Comparison of ENCODE assay signal across 20 cellular contexts in the genomic region with DNA sequence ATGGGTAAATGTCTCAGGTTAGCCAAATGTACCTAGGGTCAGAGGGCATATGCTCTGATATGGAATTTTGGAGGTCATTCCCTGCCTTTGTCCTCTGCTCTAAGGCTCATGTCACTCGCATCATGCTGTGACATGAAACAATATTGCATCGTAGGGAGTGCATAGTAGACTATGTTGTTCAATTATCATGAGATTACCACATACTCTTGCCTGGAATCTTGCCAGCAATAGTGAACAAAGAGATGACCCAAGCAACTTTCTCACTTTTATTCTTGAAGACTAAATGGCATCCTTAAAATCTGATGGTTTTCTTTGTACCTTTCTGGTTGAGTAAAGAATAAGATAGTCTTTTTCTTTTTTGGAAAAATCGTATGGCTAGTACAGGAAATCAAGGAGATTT. TPM values are rescaled to one million over a fixed set of nuclear protein-coding genes. Genes with fewer than 3 reads are reported as not detected.
DNase-seq lines count a peak whose midpoint lies in the region; ATAC-seq and TF ChIP-seq lines count a peak whose summit lies in the region.
"Had no signal": no experiment of that assay in that cellular context is flagged by ENCODE, and none has a peak within 500 bp of the region (broad histone marks: within the 10 kb centered on the region; RNA-seq: fewer than 3 reads in every experiment).

No MANE protein-coding gene starts in this region.

- H2BK20ac ChIP-seq in IMR-90 (ENCODE audit: low read depth, low read length), result no peak overlapping the region

- no peak overlapping the region for H3K56ac ChIP-seq in IMR-90 (ENCODE audit: extremely low read depth, insufficient read depth, low read length)

- no peak overlapping the region for H3K27ac ChIP-seq in A673 (ENCODE audit: low read depth, low read length, poor library complexity, severe bottlenecking)
- H3K27ac ChIP-seq in IMR-90 (ENCODE audit: insufficient read depth, low read length), result no peak overlapping the region
- H3K27ac ChIP-seq in mesodermal cell (ENCODE audit: low read depth, low read length, severe bottlenecking), result peak overlapping the region; percentile 38
- no peak overlapping the region for H3K27ac ChIP-seq in uterus
- H3K27ac ChIP-seq: breast epithelium, SJSA1, thoracic aorta had no signal

- WGBS in IMR-90 (ENCODE audit: extremely low coverage in 2 of 2, insufficient read length in 1 of 2), 2 experiments, result no CpG with 5 or more reads among the region's 3 CpGs
- WGBS in mesodermal cell (ENCODE audit: insufficient coverage in 2 of 2), 2 experiments, result 40 to 85% methylated on average over 1 to 2 of the region's 3 CpGs

- H3K4ac ChIP-seq in IMR-90 (ENCODE audit: low read depth, low read length), result no peak overlapping the region; the same call in 1 of the 2 replicates

- DNase-seq in A673 (ENCODE audit: low spot score) (peak; percentile 24), IMR-90 (no peak), choroid plexus epithelial cell (ENCODE audit: low read depth) (peak; percentile 50), NCI-H2107 (lab: John Stamatoyannopoulos, UW) (no peak), uterus (no peak), SHP77 treated with DMSO at 0.1 percent for 48 hours (lab: John Stamatoyannopoulos, UW) (no peak)
- DNase-seq in stimulated activated CD4-positive, alpha-beta T cell treated with anti-CD3 and anti-CD28 coated beads, Interleukin-1b, Interleukin-23, amount 100 ng/mL, for 48 hours, result no peak
- DNase-seq: activated CD4-positive, CD25-positive, alpha-beta regulatory T cell; activated naive CD8-positive, alpha-beta T cell treated with anti-CD3 and anti-CD28 coated beads, Interleukin-2, amount 50 U/mL, for 24 hours; DMS79; head of caudate nucleus; NCI-H1417 treated with DMSO at 0.1 percent for 48 hours; NCI-H226; nephron progenitor cell; T-helper 2 cell had no signal

- peak overlapping the region; percentile 8; the same call in 1 of the 3 replicates for H2BK15ac ChIP-seq in IMR-90 (ENCODE audit: low read depth, low read length)

- TF ChIP-seq CTCF in A673 (conservative IDR thresholded peaks at IDR 0.05; ENCODE audit: low read depth, low read length) (no peak), IMR-90 (conservative IDR thresholded peaks at IDR 0.05; ENCODE audit: low read depth, low read length) (no peak), choroid plexus epithelial cell (conservative IDR thresholded peaks at IDR 0.05; ENCODE audit: low read depth, low read length) (no peak), uterus (IDR thresholded peaks at IDR 0.05) (no peak)

- H3K36me3 ChIP-seq in A673 (ENCODE audit: insufficient read depth, low read length, poor library complexity, severe bottlenecking) (no peaks in the 10 kb centered on the region), IMR-90 (ENCODE audit: control insufficient read depth, insufficient read depth, low read length) (no peaks in the 10 kb centered on the region), mesodermal cell (ENCODE audit: control insufficient read depth, insufficient read depth, low read length) (peaks cover 28% of the 10 kb centered on the region), uterus (no peaks in the 10 kb centered on the region)
- H3K36me3 ChIP-seq: breast epithelium, thoracic aorta had no signal

- no peak for ATAC-seq in IMR-90 (ENCODE audit: low read depth)
- ATAC-seq: activated naive CD8-positive, alpha-beta T cell treated with anti-CD3 and anti-CD28 coated beads, Interleukin-2, amount 50 U/mL, for 24 hours; HepG2 had no signal

- intact Hi-C loops in A673 (cut with micrococcal nuclease; ENCODE audit: unreplicated experiment) (no loop called here), IMR-90 (cut with micrococcal nuclease) (no loop called here), uterus (cut with DNase I; ENCODE audit: low total_unique reads) (no loop called here)

- H3K27me3 ChIP-seq in A673 (replicated peaks; ENCODE audit: insufficient read depth, low read depth, low read length, poor library complexity), result no peaks in the 10 kb centered on the region
- no peaks in the 10 kb centered on the region for H3K27me3 ChIP-seq in IMR-90 (ENCODE audit: control insufficient read depth, insufficient read depth, low read length)
- no peaks in the 10 kb centered on the region for H3K27me3 ChIP-seq in uterus
- H3K27me3 ChIP-seq: breast epithelium, SJSA1 had no signal

- dilution Hi-C loops in IMR-90 (cut with HindIII; ENCODE audit: low sequenced_read_pairs, unreplicated experiment), result no loop called here

- H3K9ac ChIP-seq in IMR-90 (ENCODE audit: low read depth, low read length), result no peak overlapping the region

- no peak overlapping the region for H3K18ac ChIP-seq in IMR-90 (ENCODE audit: low read depth, low read length)

- in situ Hi-C loops in IMR-90 (cut with MboI; ENCODE audit: low sequenced_read_pairs), result loop anchor here (25.0 kb wide), 2 partner anchors 397 to 847 kb away; a partner anchor contains a TSS

- CTCF ChIA-PET in A673 (lab: Charles Lee), result no interaction called here
- CTCF ChIA-PET in IMR-90 (lab: Yijun Ruan, JAX), result interaction anchor here (0.7 kb wide), 1 partner anchor 224 kb away, joined by 3 read pairs; no protein-coding TSS in a partner anchor

- no peak overlapping the region; the same call in 1 of the 2 replicates for H4K91ac ChIP-seq in IMR-90 (ENCODE audit: insufficient read depth, low read depth, low read length)

- no peak overlapping the region for H4K8ac ChIP-seq in IMR-90 (ENCODE audit: low read depth in 2 of 2, low read length in 2 of 2)

- no peak overlapping the region for H4K5ac ChIP-seq in IMR-90 (ENCODE audit: low read depth, low read length)

- no peak overlapping the region for H3K4me3 ChIP-seq in A673 (ENCODE audit: low read depth, low read length, poor library complexity, severe bottlenecking)
- no peak overlapping the region for H3K4me3 ChIP-seq in IMR-90 (ENCODE audit: insufficient read depth, low read depth, low read length)
- H3K4me3 ChIP-seq in choroid plexus epithelial cell (ENCODE audit: low read depth, low read length), result no peak overlapping the region
- no peak overlapping the region for H3K4me3 ChIP-seq in mesodermal cell (ENCODE audit: extremely low read depth, insufficient read depth, low read length, poor library complexity, severe bottlenecking)
- no peak overlapping the region for H3K4me3 ChIP-seq in uterus
- H3K4me3 ChIP-seq: breast epithelium, SJSA1, thoracic aorta had no signal

- peaks cover 3% of the 10 kb centered on the region for H3K4me1 ChIP-seq in A673 (ENCODE audit: insufficient read depth, low read length, poor library complexity, severe bottlenecking)
- H3K4me1 ChIP-seq in IMR-90 (ENCODE audit: control insufficient read depth, insufficient read depth, low read length), result peaks cover 4% of the 10 kb centered on the region
- H3K4me1 ChIP-seq in mesodermal cell (ENCODE audit: control insufficient read depth, insufficient read depth, low read length, poor library complexity, severe bottlenecking), result peaks cover 64% of the 10 kb centered on the region
- no peaks in the 10 kb centered on the region for H3K4me1 ChIP-seq in uterus

- no peak for TF ChIP-seq RAD21 in IMR-90 (IDR thresholded peaks at IDR 0.05; ENCODE audit: low read length)

- no peak overlapping the region for H2BK120ac ChIP-seq in IMR-90 (ENCODE audit: low read depth, low read length)

- POLR2A ChIA-PET in A673 (lab: Charles Lee; ENCODE audit: low non-redundant PET), result no interaction called here
- POLR2A ChIA-PET in IMR-90 (lab: Charles Lee; ENCODE audit: unreplicated experiment), result no interaction called here

- H3K23ac ChIP-seq in IMR-90 (ENCODE audit: low read depth, low read length), result no peak overlapping the region

- peaks cover 5% of the 10 kb centered on the region; the same call in 1 of the 2 replicates for H4K20me1 ChIP-seq in IMR-90 (ENCODE audit: insufficient read depth, low read length)

- H3K9me3 ChIP-seq in A673 (ENCODE audit: low read depth, low read length, poor library complexity, severe bottlenecking) (no peaks in the 10 kb centered on the region), IMR-90 (ENCODE audit: control insufficient read depth, insufficient read depth, low read length) (no peaks in the 10 kb centered on the region), mesodermal cell (ENCODE audit: control insufficient read depth, low read length) (no peaks in the 10 kb centered on the region), uterus (no peaks in the 10 kb centered on the region)
- H3K9me3 ChIP-seq: breast epithelium, SJSA1, thoracic aorta had no signal

- peaks cover 28 to 61% of the 10 kb centered on the region in 2 experiments for H3K79me1 ChIP-seq in IMR-90 (ENCODE audit: low read depth in 1 of 2, low read length in 2 of 2)

- no peak overlapping the region for H2AK9ac ChIP-seq in IMR-90 (replicated peaks; ENCODE audit: low read depth, low read length, poor library complexity)

- no peak overlapping the region for H3K14ac ChIP-seq in IMR-90 (replicated peaks; ENCODE audit: low read depth, low read length)

- no peak for TF ChIP-seq POLR2A in IMR-90 (IDR thresholded peaks at IDR 0.05; ENCODE audit: low read depth, low read length)
- no peak for TF ChIP-seq POLR2A in uterus (IDR thresholded peaks at IDR 0.05)

- no peak overlapping the region for H3K4me2 ChIP-seq in IMR-90 (ENCODE audit: low read depth, low read length)

- H2AK5ac ChIP-seq in IMR-90 (ENCODE audit: low read depth, low read length), result 0 out of 2 replicates have a peak overlapping the region, but pooled peaks have one; percentile 18

- H2BK5ac ChIP-seq in IMR-90 (ENCODE audit: low read depth, low read length, poor library complexity, severe bottlenecking), result no peak overlapping the region

- peaks cover 10% of the 10 kb centered on the region for H3K9me1 ChIP-seq in IMR-90 (ENCODE audit: insufficient read depth, low read length)

- no TSS peak for BruUV-seq in A673 (replicated peaks; lab: Mats Ljungman, UMichigan)
- BruUV-seq in IMR-90 (replicated peaks; lab: Mats Ljungman, UMichigan), result no TSS peak

- no peak overlapping the region for H2AFZ ChIP-seq in IMR-90 (replicated peaks; ENCODE audit: low read length, poor library complexity)

TF ChIP-seq in IMR-90, 13 proteins besides CTCF, POLR2A, EP300 and RAD21 (continues in another document):
- TF ChIP-seq MXI1 (IDR thresholded peaks at IDR 0.05; ENCODE audit: borderline replicate concordance, low read depth, low read length) (no peak), CEBPB (IDR thresholded peaks at IDR 0.05; ENCODE audit: low read depth, low read length) (no peak)
- TF ChIP-seq, protein P1, sequence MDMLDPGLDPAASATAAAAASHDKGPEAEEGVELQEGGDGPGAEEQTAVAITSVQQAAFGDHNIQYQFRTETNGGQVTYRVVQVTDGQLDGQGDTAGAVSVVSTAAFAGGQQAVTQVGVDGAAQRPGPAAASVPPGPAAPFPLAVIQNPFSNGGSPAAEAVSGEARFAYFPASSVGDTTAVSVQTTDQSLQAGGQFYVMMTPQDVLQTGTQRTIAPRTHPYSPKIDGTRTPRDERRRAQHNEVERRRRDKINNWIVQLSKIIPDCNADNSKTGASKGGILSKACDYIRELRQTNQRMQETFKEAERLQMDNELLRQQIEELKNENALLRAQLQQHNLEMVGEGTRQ (IDR thresholded peaks at IDR 0.05; ENCODE audit: low read depth, low read length), result no peak

RNA-seq across cellular contexts. Expression of a gene that starts 27.7 kb away (rescaled TPM):
- total RNA-seq in A673 (2021), result 38.4 and 40.5 TPM in 2 replicates
- 16.1 and 18.8 TPM in 2 replicates for total RNA-seq in IMR-90 (2012; rRNA removed)
- polyA plus RNA-seq in IMR-90 (2012; rRNA removed), result 6.1 and 7.8 TPM in 2 replicates
- 2.6 TPM in 2 replicates for polyA plus RNA-seq in IMR-90 (2012; cell fraction: cytosol; rRNA removed)
- polyA plus RNA-seq in IMR-90 (2012; cell fraction: nucleus; rRNA removed; ENCODE audit: low replicate concordance), result 5.7 and 10.1 TPM in 2 replicates
- polyA plus RNA-seq in mesodermal cell (2013, experiment 1 of 2), result 24.0 TPM
- polyA plus RNA-seq in mesodermal cell (2013, experiment 2 of 2), result 22.5 TPM
- 100 to 1,000 TPM in 1 of 4 donors, 10 to 100 TPM in 3; 18.2 to 136 (median 60.1) TPM for total RNA-seq in uterus
- total RNA-seq: HepG2 had no signal
- polyA plus RNA-seq: HepG2 had no signal

Comparison
In these comparisons a context has a peak if more than half of its experiments do, and no peak if none do; other contexts are left out.
1. DNase-seq: peak in A673 (single experiment) and choroid plexus epithelial cell (single experiment); none in IMR-90 (single experiment), NCI-H2107 (single experiment), stimulated activated CD4-positive, alpha-beta T cell treated with anti-CD3 and anti-CD28 coated beads, Interleukin-1b, Interleukin-23, amount 100 ng/mL, for 48 hours (single experiment), uterus (0 of 2) and SHP77 treated with DMSO at 0.1 percent for 48 hours (single experiment).